ENCODE assay signal across 17 cellular contexts in genomic region chr4:92121099-92121498, GRCh38.
A peak's percentile ranks its signal among the peaks of the same experiment; 100 is the strongest.
DNase-seq lines count a peak whose midpoint lies in the region; ATAC-seq, FAIRE-seq and TF ChIP-seq lines count a peak whose summit lies in the region.
"Had no signal": no experiment of that assay in that cellular context is flagged by ENCODE, and none has a peak within 500 bp of the region (broad histone marks: within the 10 kb centered on the region; RNA-seq: fewer than 3 reads in every experiment).

No MANE protein-coding gene starts in this region.

- in situ Hi-C loops in G401 (cut with HindIII; ENCODE audit: low sequenced_read_pairs) = no loop called here

- H3K4me1 ChIP-seq in pancreas (peaks cover 0 to 6% (median 0%) of the 10 kb centered on the region in 3 donors), Karpas-422 (ENCODE audit: low read length) (no peaks in the 10 kb centered on the region)

- intact Hi-C loops in pancreas (cut with DNase I) = no loop called here

- FAIRE-seq in pancreas (lab: Jason Lieb, UNC) = no peak
- FAIRE-seq: endometrium had no signal

- no peaks in the 10 kb centered on the region for H3K79me2 ChIP-seq in Karpas-422 (ENCODE audit: low read length)

- H3K4me2 ChIP-seq in Karpas-422 (ENCODE audit: low read depth, low read length, poor library complexity, severe bottlenecking) = no peak overlapping the region

- no peak for TF ChIP-seq CTCF in epithelial cell of esophagus (IDR thresholded peaks at IDR 0.05; ENCODE audit: insufficient read depth, low read depth, low read length, missing control alignments)
- TF ChIP-seq CTCF in pancreas (IDR thresholded peaks at IDR 0.05) = no peak

- 30 to 35% methylated on average over 6 of the region's 6 CpGs for WGBS in pancreas, 2 donors

- no peak overlapping the region for H2AFZ ChIP-seq in Karpas-422 (ENCODE audit: low read length)

- ATAC-seq in pancreas = peak; percentile 91 to 97 (median 93)
- no peak for ATAC-seq in HG03378 (IDR thresholded peaks at IDR 0.05; ENCODE audit: unreplicated experiment)
- no peak for ATAC-seq in GM21423 (IDR thresholded peaks at IDR 0.05; ENCODE audit: unreplicated experiment)
- ATAC-seq: activated CD8-positive, alpha-beta T cell treated with anti-CD3 and anti-CD28 coated beads, Interleukin-2, amount 10 ng/mL, durations not matched to agents 7 days and 5 days; activated T-cell treated with anti-CD3 and anti-CD28 coated beads, Interleukin-2, amount 50 U/mL, for 72 hours; T-cell had no signal

- H3K9me2 ChIP-seq in Karpas-422 (replicated peaks; ENCODE audit: insufficient read depth, low read length) = no peaks in the 10 kb centered on the region

- DNase-seq in G401 (ENCODE audit: low spot score) (peak; percentile 44), NCI-H69 (lab: John Stamatoyannopoulos, UW) (peak; percentile 64), epithelial cell of esophagus (ENCODE audit: low read depth) (peak; percentile 3), pancreas (peak in 5 of 6 donors; percentile 43 to 69 (median 64)), Karpas-422 (no peak), islet precursor cell (no peak)
- DNase-seq: activated CD8-positive, alpha-beta T cell treated with anti-CD3 and anti-CD28 coated beads, Interleukin-2, amount 10 ng/mL, durations not matched to agents 7 days and 5 days; activated T-cell treated with anti-CD3 and anti-CD28 coated beads, Interleukin-2, amount 50 U/mL, for 72 hours; immature natural killer cell; NCI-H2081; stimulated activated CD4-positive, alpha-beta T cell treated with anti-CD3 and anti-CD28 coated beads, Interleukin-1b, Interleukin-23, amount 100 ng/mL, for 48 hours; T-cell had no signal

- no peaks in the 10 kb centered on the region for H3K36me3 ChIP-seq in pancreas
- no peaks in the 10 kb centered on the region for H3K36me3 ChIP-seq in Karpas-422 (ENCODE audit: insufficient read depth, low read length)

- H4K20me1 ChIP-seq in Karpas-422 (ENCODE audit: insufficient read depth, low read depth, low read length) = no peaks in the 10 kb centered on the region

- no peaks in the 10 kb centered on the region for H3K9me3 ChIP-seq in pancreas
- H3K9me3 ChIP-seq in Karpas-422 (ENCODE audit: low read length) = peaks cover 15% of the 10 kb centered on the region

- H3K9ac ChIP-seq in Karpas-422 (ENCODE audit: low read length) = no peak overlapping the region

- peak overlapping the region in 1 of 4 donors; percentile 12 for H3K27ac ChIP-seq in pancreas
- H3K27ac ChIP-seq in Karpas-422 (ENCODE audit: low read length) = no peak overlapping the region
- H3K27ac ChIP-seq: RWPE1, VCaP had no signal

- H3K4me3 ChIP-seq in epithelial cell of esophagus (ENCODE audit: low read length) = no peak overlapping the region
- H3K4me3 ChIP-seq in pancreas = peak overlapping the region in 1 of 4 donors; percentile 2
- H3K4me3 ChIP-seq in Karpas-422 (ENCODE audit: low read length) = no peak overlapping the region

- H3K27me3 ChIP-seq in pancreas (no peaks in the 10 kb centered on the region), Karpas-422 (ENCODE audit: low read length) (no peaks in the 10 kb centered on the region)

Comparison
In these comparisons a context has a peak if more than half of its experiments do, and no peak if none do; other contexts are left out.
1. DNase-seq: peak in G401 (single experiment), NCI-H69 (single experiment), epithelial cell of esophagus (single experiment) and pancreas (5 of 6); none in Karpas-422 (single experiment) and islet precursor cell (single experiment).
2. ATAC-seq: peak in pancreas (4 of 4); none in HG03378 (single experiment) and GM21423 (single experiment).